ENCODE assay signal across 8 cellular contexts in genomic region chr6:119351005-119351394, GRCh38. TPM values are rescaled to one million over a fixed set of nuclear protein-coding genes. Genes with fewer than 3 reads are reported as not detected.
A peak's percentile ranks its signal among the peaks of the same experiment; 100 is the strongest.
DNase-seq lines count a peak whose midpoint lies in the region; ATAC-seq, FAIRE-seq and TF ChIP-seq lines count a peak whose summit lies in the region.

No MANE protein-coding gene starts in this region.

- peaks cover 43% of the 10 kb centered on the region for H3K79me2 ChIP-seq in KMS-11 (ENCODE audit: insufficient read depth, low read depth)

- H3K4me2 ChIP-seq in KMS-11, result peak overlapping the region; percentile 93

- ATAC-seq in thoracic aorta (ENCODE audit: insufficient number of reproducible peaks, low FRiP score, low read depth) (no peak), HG03342 (IDR thresholded peaks at IDR 0.05; ENCODE audit: unreplicated experiment) (no peak)

- H3K4me1 Mint-ChIP-seq in activated CD4-positive, alpha-beta memory T cell treated with anti-CD3 and anti-CD28 coated beads, Interleukin-2, amount 10 ng/mL, durations not matched to agents 7 days and 5 days, result peaks cover 34% of the 10 kb centered on the region
- peaks cover 32 to 54% of the 10 kb centered on the region in 2 donors for H3K4me1 Mint-ChIP-seq in immature natural killer cell

- H2AFZ ChIP-seq in KMS-11 (ENCODE audit: low read depth), result peak overlapping the region; percentile 38; the same call in 1 of the 2 replicates

- peak overlapping the region; percentile 77; the same call in 1 of the 2 replicates for H3K9ac ChIP-seq in KMS-11

- no peaks in the 10 kb centered on the region for H3K9me3 ChIP-seq in thoracic aorta

- FAIRE-seq in H54 (lab: Jason Lieb, UNC), result no peak

- CTCF ChIA-PET in activated CD4-positive, alpha-beta memory T cell treated with anti-CD3 and anti-CD28 coated beads, Interleukin-2, amount 10 ng/mL, durations not matched to agents 7 days and 5 days (lab: Charles Lee), result interaction anchor here (0.7 to 2.1 kb wide), 12 partner anchors 11 to 656 kb away, joined by 3 to 21 read pairs (median 4); no protein-coding TSS in a partner anchor

- POLR2A ChIA-PET in activated CD4-positive, alpha-beta memory T cell treated with anti-CD3 and anti-CD28 coated beads, Interleukin-2, amount 10 ng/mL, durations not matched to agents 7 days and 5 days (lab: Charles Lee), result interaction anchor here (0.7 to 2.1 kb wide), 17 partner anchors 9 to 454 kb away, joined by 3 to 41 read pairs (median 4); no protein-coding TSS in a partner anchor

- no peaks in the 10 kb centered on the region for H3K9me3 Mint-ChIP-seq in activated CD4-positive, alpha-beta memory T cell treated with anti-CD3 and anti-CD28 coated beads, Interleukin-2, amount 10 ng/mL, durations not matched to agents 7 days and 5 days
- peaks cover 0 to 3% (median 0%) of the 10 kb centered on the region in 6 donors for H3K9me3 Mint-ChIP-seq in immature natural killer cell

- no peak overlapping the region for H3K27ac Mint-ChIP-seq in activated CD4-positive, alpha-beta memory T cell treated with anti-CD3 and anti-CD28 coated beads, Interleukin-2, amount 10 ng/mL, durations not matched to agents 7 days and 5 days
- peak overlapping the region in 5 of 6 donors; percentile 84 to 96 (median 93) for H3K27ac Mint-ChIP-seq in immature natural killer cell

- no peak overlapping the region for H3K4me3 ChIP-seq in KMS-11 (IDR thresholded peaks at IDR 0.05; ENCODE audit: insufficient read depth, low read depth, low read length)
- peak overlapping the region; percentile 98 for H3K4me3 ChIP-seq in thoracic aorta

- H3K36me3 ChIP-seq in KMS-11 (ENCODE audit: insufficient read depth), result no peaks in the 10 kb centered on the region
- no peaks in the 10 kb centered on the region for H3K36me3 ChIP-seq in thoracic aorta

- peak; percentile 54 for DNase-seq in DMS 273 treated with DMSO at 0.1 percent for 48 hours (lab: John Stamatoyannopoulos, UW)
- DNase-seq in activated CD4-positive, alpha-beta memory T cell treated with anti-CD3 and anti-CD28 coated beads, Interleukin-2, amount 10 ng/mL, durations not matched to agents 7 days and 5 days, result no peak
- no peak for DNase-seq in immature natural killer cell
- no peak for DNase-seq in thoracic aorta (ENCODE audit: low spot score)
- no peak for DNase-seq in GDM1 (lab: John Stamatoyannopoulos, UW)
- DNase-seq in H54 (ENCODE audit: insufficient read length, low spot score), result no peak

- peaks cover 37% of the 10 kb centered on the region for H3K4me1 ChIP-seq in KMS-11 (ENCODE audit: low read depth, poor library complexity, severe bottlenecking)
- H3K4me1 ChIP-seq in thoracic aorta (ENCODE audit: control insufficient read depth in 1 of 2, low read depth in 2 of 2), result peaks cover 11 to 36% of the 10 kb centered on the region in 2 donors

- H3K36me3 Mint-ChIP-seq in activated CD4-positive, alpha-beta memory T cell treated with anti-CD3 and anti-CD28 coated beads, Interleukin-2, amount 10 ng/mL, durations not matched to agents 7 days and 5 days (ENCODE audit: low read depth), result peaks cover 15% of the 10 kb centered on the region
- no peaks in the 10 kb centered on the region for H3K36me3 Mint-ChIP-seq in immature natural killer cell

- no peak for TF ChIP-seq POLR2A in H54 (IDR thresholded peaks at IDR 0.05; ENCODE audit: low read depth, low read length)

- H3K27ac ChIP-seq in KMS-11, result peak overlapping the region; percentile 80
- peak overlapping the region; percentile 94 to 98 for H3K27ac ChIP-seq in thoracic aorta

- peak; percentile 45; the same call in 1 of the 2 replicates for TF ChIP-seq CTCF in KMS-11 (conservative IDR thresholded peaks at IDR 0.05; ENCODE audit: low read depth, low read length)
- no peak for TF ChIP-seq CTCF in thoracic aorta (IDR thresholded peaks at IDR 0.05)

- H3K27me3 Mint-ChIP-seq in activated CD4-positive, alpha-beta memory T cell treated with anti-CD3 and anti-CD28 coated beads, Interleukin-2, amount 10 ng/mL, durations not matched to agents 7 days and 5 days, result no peaks in the 10 kb centered on the region
- peaks cover 5 to 18% (median 5%) of the 10 kb centered on the region in 3 donors for H3K27me3 Mint-ChIP-seq in immature natural killer cell (ENCODE audit: low read depth in 3 of 3)

- H3K27me3 ChIP-seq in KMS-11 (ENCODE audit: insufficient read depth, low read depth) (no peaks in the 10 kb centered on the region), thoracic aorta (replicated peaks; ENCODE audit: insufficient read depth) (no peaks in the 10 kb centered on the region)

- H3K4me3 Mint-ChIP-seq in activated CD4-positive, alpha-beta memory T cell treated with anti-CD3 and anti-CD28 coated beads, Interleukin-2, amount 10 ng/mL, durations not matched to agents 7 days and 5 days, result peak overlapping the region; percentile 73
- peak overlapping the region; percentile 85 to 96 (median 91) for H3K4me3 Mint-ChIP-seq in immature natural killer cell

- H4K20me1 ChIP-seq in KMS-11 (ENCODE audit: insufficient read depth), result no peaks in the 10 kb centered on the region

RNA-seq across cellular contexts. Expression of gene MAN1A1, which starts 1.4 kb away (rescaled TPM):
- 10 to 100 TPM; 21.6 to 22.0 TPM for total RNA-seq in activated CD4-positive, alpha-beta memory T cell treated with anti-CD3 and anti-CD28 coated beads, Interleukin-2, amount 10 ng/mL, durations not matched to agents 7 days and 5 days
- 10 to 100 TPM; 33.9 to 64.9 (median 56.7) TPM for polyA plus RNA-seq in immature natural killer cell
- total RNA-seq in thoracic aorta, result 100 to 1,000 TPM in 1 of 2 donors, 10 to 100 TPM in 1; 98.6 to 115 TPM

Comparison
In these comparisons a context has a peak if more than half of its experiments do, and no peak if none do; other contexts are left out.
1. RNA of gene MAN1A1, which starts 1.4 kb away (total RNA-seq): 98.6 to 115 TPM in thoracic aorta; 21.6 to 22.0 TPM in activated CD4-positive, alpha-beta memory T cell treated with anti-CD3 and anti-CD28 coated beads, Interleukin-2, amount 10 ng/mL, durations not matched to agents 7 days and 5 days; every median in the first group is over 4 times any median in the second.